14 cellular contexts compared by ENCODE assay signal in genomic region chr6:13436691-13437568, GRCh38.
"Had no signal": no experiment of that assay in that cellular context is flagged by ENCODE, and none has a peak within 500 bp of the region (broad histone marks: within the 10 kb centered on the region; RNA-seq: fewer than 3 reads in every experiment).

No MANE protein-coding gene starts in this region.

- H3K9me3 ChIP-seq: left lung, vagina had no signal

- ATAC-seq: left lung; stimulated activated naive B cell treated with anti-CD40 and anti-IgM and Interleukin-4, amounts not matched to agents 10 μg/mL and 1 μg/mL and 100 μg/mL, for 72 hours had no signal

- H3K27me3 Mint-ChIP-seq: stimulated activated naive B cell treated with anti-CD40 and anti-IgM and Interleukin-4, amounts not matched to agents 10 μg/mL and 1 μg/mL and 100 μg/mL, for 72 hours had no signal

- H3K27me3 ChIP-seq: dorsolateral prefrontal cortex, left lung, tibial nerve, vagina had no signal

- H3K27ac ChIP-seq: dorsolateral prefrontal cortex, parathyroid adenoma, tibial nerve, vagina had no signal

- H3K36me3 ChIP-seq: left lung, tibial nerve, vagina had no signal

- H2AFZ ChIP-seq: parathyroid adenoma had no signal

- H3K4me3 Mint-ChIP-seq: stimulated activated naive B cell treated with anti-CD40 and anti-IgM and Interleukin-4, amounts not matched to agents 10 μg/mL and 1 μg/mL and 100 μg/mL, for 72 hours; T-helper 2 cell treated with Interferon-gamma antibody and Interleukin-4, amounts not matched to agents 5 μg/mL and 100 μg/mL, for 36 hours had no signal

- H3K4me3 ChIP-seq: dorsolateral prefrontal cortex, left lung, tibial nerve, vagina had no signal

- DNase-seq: activated CD4-positive, alpha-beta T cell treated with anti-CD3 and anti-CD28 coated beads, Interleukin-2, amount 50 U/mL, for 1 hour; activated CD8-positive, alpha-beta memory T cell treated with anti-CD3 and anti-CD28 coated beads for 24 hours; activated naive CD4-positive, alpha-beta T cell treated with Interleukin-2 at 50 U/mL for 16 hours; dorsolateral prefrontal cortex; kidney; left lung; mammary epithelial cell; stimulated activated CD4-positive, alpha-beta T cell treated with anti-CD3 and anti-CD28 coated beads, Interleukin-12 subunit alpha, Interleukin-12 subunit beta, amount 100 ng/mL, for 4 hours; stimulated activated naive B cell treated with anti-CD40 and anti-IgM and Interleukin-4, amounts not matched to agents 10 μg/mL and 1 μg/mL and 100 μg/mL, for 72 hours; substantia nigra had no signal

- H3K27ac Mint-ChIP-seq: stimulated activated naive B cell treated with anti-CD40 and anti-IgM and Interleukin-4, amounts not matched to agents 10 μg/mL and 1 μg/mL and 100 μg/mL, for 72 hours; T-helper 2 cell treated with Interferon-gamma antibody and Interleukin-4, amounts not matched to agents 5 μg/mL and 100 μg/mL, for 36 hours had no signal
